Comparison of ENCODE assay signal across 8 cellular contexts in genomic region chr2:45610281-45611019, GRCh38. TPM values are rescaled to one million over a fixed set of nuclear protein-coding genes. Genes with fewer than 3 reads are reported as not detected.
DNase-seq lines count a peak whose midpoint lies in the region; ATAC-seq, FAIRE-seq and TF ChIP-seq lines count a peak whose summit lies in the region.

No MANE protein-coding gene starts in this region.

- H3K4me3 ChIP-seq in HepG2 (replicated peaks in 1 of 3; ENCODE audit: insufficient read depth in 1 of 3, low read depth in 2 of 3, low read length in 3 of 3): peak overlapping the region; percentile 71 to 78 (median 77)

- no peaks in the 10 kb centered on the region for H4K20me1 ChIP-seq in HepG2 (ENCODE audit: insufficient read depth, low read length)

- intact Hi-C loops in HepG2 (cut with micrococcal nuclease; ENCODE audit: unreplicated experiment): loop anchor here (5.0 kb wide), 1 partner anchor 1352 kb away; no protein-coding TSS in a partner anchor

- H3K4me1 ChIP-seq in HepG2 (ENCODE audit: insufficient read depth, low read length): peaks cover 30% of the 10 kb centered on the region

- WGBS in HepG2 (ENCODE audit: low lambda C conversion rate): 2% methylated on average over 23 of the region's 23 CpGs

- BruUV-seq in HepG2 (replicated peaks; lab: Mats Ljungman, UMichigan): TSS peak; percentile 84

- H3K4me2 ChIP-seq in HepG2 (ENCODE audit: low read depth, low read length): peak overlapping the region; percentile 96

- in situ Hi-C loops in HepG2 (cut with HindIII; ENCODE audit: extremely low pct_ligation_motif_present, low pct_unique_long_range_greater_than_20kb): no loop called here

- no peak for TF ChIP-seq EP300 in HepG2 (IDR thresholded peaks at IDR 0.05; ENCODE audit: low read depth in 2 of 2, low read length in 2 of 2)
- no peak for TF ChIP-seq EP300 in HepG2 (CRISPR knock-in tag; IDR thresholded peaks at IDR 0.05; ENCODE audit: borderline replicate concordance)

- POLR2A ChIA-PET in HepG2 (lab: Yijun Ruan, JAX): interaction anchor here (0.6 to 1.3 kb wide), 3 partner anchors 17 to 999 kb away, joined by 3 read pairs; no protein-coding TSS in a partner anchor

- peak; percentile 73 for TF ChIP-seq CTCF in HepG2 (CRISPR knock-in tag; IDR thresholded peaks at IDR 0.05)

- DNase-seq in AG20443 (ENCODE audit: low spot score) (peak; percentile 65), NCI-H226 (peak; percentile 59), dermis blood vessel endothelial cell (peak; percentile 74), HepG2 (ENCODE audit: low spot score) (peak; percentile 80)
- DNase-seq in activated CD4-positive, alpha-beta T cell treated with anti-CD3 and anti-CD28 coated beads for 48 hours: peak; percentile 54
- peak; percentile 45 for DNase-seq in stimulated activated CD4-positive, alpha-beta T cell treated with anti-CD3 and anti-CD28 coated beads, Interleukin-4, amount 100 ng/mL, for 24 hours

- TF ChIP-seq RAD21 in HepG2 (CRISPR knock-in tag; IDR thresholded peaks at IDR 0.05): no peak

- FAIRE-seq in HepG2 (lab: Jason Lieb, UNC): peak; percentile 49

- H3K27me3 ChIP-seq in HepG2 (ENCODE audit: control insufficient read depth in 1 of 2, insufficient read depth in 2 of 2, low read length in 2 of 2): no peaks in the 10 kb centered on the region; a peak in 1 of 5 replicates

- H3K9ac ChIP-seq in HepG2 (ENCODE audit: insufficient read depth, low read depth, low read length): peak overlapping the region; percentile 86

- no peaks in the 10 kb centered on the region for H3K9me3 ChIP-seq in HepG2 (ENCODE audit: low read length)

- peak overlapping the region; percentile 78 for H2AFZ ChIP-seq in HepG2 (ENCODE audit: low read length)

- peak; percentile 48 for ATAC-seq in GM18909 (IDR thresholded peaks at IDR 0.05; ENCODE audit: poor library complexity, unreplicated experiment)
- peak; percentile 34 for ATAC-seq in HG03280 (IDR thresholded peaks at IDR 0.05; ENCODE audit: unreplicated experiment)
- ATAC-seq in HepG2: peak; percentile 82

- TF ChIP-seq POLR2A in HepG2 (IDR thresholded peaks at IDR 0.05; ENCODE audit: insufficient read depth in 1 of 2, low read depth in 2 of 2, low read length in 2 of 2): 0 out of 4 replicates have a peak, but pooled peaks of 1 of the 2 experiments have one; percentile 14

- CTCF ChIA-PET in HepG2 (lab: Yijun Ruan, JAX; ENCODE audit: low intra/inter-chr PET ratio, low total read pairs): no interaction called here

- H3K27ac ChIP-seq in HepG2 (ENCODE audit: extremely low read length, insufficient read depth, low read length): peak overlapping the region; percentile 85

- H3K36me3 ChIP-seq in HepG2 (replicated peaks in 1 of 2; ENCODE audit: control insufficient read depth in 1 of 2, insufficient read depth in 2 of 2, low read length in 2 of 2): no peaks in the 10 kb centered on the region; a peak in 1 of 5 replicates

- H3K79me2 ChIP-seq in HepG2 (ENCODE audit: insufficient read depth, low read length): peaks cover 32% of the 10 kb centered on the region

TF ChIP-seq in HepG2, 621 proteins besides CTCF, POLR2A, EP300 and RAD21 (continues in another document):
- TF ChIP-seq GATAD2A (CRISPR knock-in tag; IDR thresholded peaks at IDR 0.05) (peak; percentile 41; the same call in 1 of the 2 replicates), BCL6 (CRISPR knock-in tag; IDR thresholded peaks at IDR 0.05) (peak; percentile 99), TMF1 (CRISPR knock-in tag; IDR thresholded peaks at IDR 0.05; ENCODE audit: low read depth) (0 out of 2 replicates have a peak, but pooled peaks have one; percentile 28), MEIS1 (CRISPR knock-in tag; IDR thresholded peaks at IDR 0.05; ENCODE audit: borderline replicate concordance) (no peak), SNAPC2 (CRISPR knock-in tag; IDR thresholded peaks at IDR 0.05) (peak; percentile 69; the same call in 1 of the 2 replicates), SOX5 (CRISPR knock-in tag; IDR thresholded peaks at IDR 0.05; ENCODE audit: borderline replicate concordance) (0 out of 2 replicates have a peak, but pooled peaks have one; percentile 29), BHLHE40 (IDR thresholded peaks at IDR 0.05; ENCODE audit: low read length) (peak; percentile 91), TGIF2 (CRISPR knock-in tag; IDR thresholded peaks at IDR 0.05) (peak; percentile 77), PITX1 (CRISPR knock-in tag; IDR thresholded peaks at IDR 0.05) (0 out of 2 replicates have a peak, but pooled peaks have one; percentile 27), ZNF644 (CRISPR knock-in tag; IDR thresholded peaks at IDR 0.05; ENCODE audit: low read depth) (peak; percentile 61; the same call in 1 of the 2 replicates), NR3C1 (CRISPR knock-in tag; IDR thresholded peaks at IDR 0.05) (no peak)

RNA-seq across cellular contexts. Expression of gene SRBD1, which starts 0.6 kb away (rescaled TPM):
- total RNA-seq in dermis blood vessel endothelial cell (18.0 and 27.5 TPM in 2 replicates), HepG2 (2016; rRNA removed; fragmentation: Illumina TruSeq; extraction: Trizol) (23.9 and 32.8 TPM in 2 replicates)
- 158 and 179 TPM in 2 replicates for total RNA-seq in HepG2 (2016; cell fraction: cytosol; rRNA removed; fragmentation: Illumina TruSeq; extraction: Trizol; ENCODE audit: low read depth)
- 23.3 and 31.4 TPM in 2 replicates for total RNA-seq in HepG2 (2016; cell fraction: insoluble cytoplasmic fraction; rRNA removed; fragmentation: Illumina TruSeq; extraction: Trizol)
- total RNA-seq in HepG2 (2016; cell fraction: membrane; rRNA removed; fragmentation: Illumina TruSeq; extraction: Trizol): 33.1 and 41.7 TPM in 2 replicates
- total RNA-seq in HepG2 (2016; cell fraction: nucleus; rRNA removed; fragmentation: Illumina TruSeq; extraction: Trizol): 28.9 and 30.3 TPM in 2 replicates
- 2.4 and 3.2 TPM in 2 replicates for polyA plus RNA-seq in HepG2 (2011; rRNA removed)
- polyA plus RNA-seq in HepG2 (2011; cell fraction: cytosol; rRNA removed): 1.2 and 2.1 TPM in 2 replicates
- polyA plus RNA-seq in HepG2 (2011; cell fraction: nucleus; rRNA removed): 2.0 and 2.2 TPM in 2 replicates
- 4.9 and 9.3 TPM in 2 replicates for polyA plus RNA-seq in HepG2 (2012)
- 0.74 and 0.81 TPM in 2 replicates for polyA plus RNA-seq in HepG2 (2016; cell fraction: cytosol; fragmentation: Illumina TruSeq; extraction: Trizol; ENCODE audit: low read depth)
- polyA plus RNA-seq in HepG2 (2016; cell fraction: insoluble cytoplasmic fraction; fragmentation: Illumina TruSeq; extraction: Trizol; ENCODE audit: low read depth): 21.2 and 22.7 TPM in 2 replicates
- 2.0 and 2.8 TPM in 2 replicates for polyA plus RNA-seq in HepG2 (2016; cell fraction: membrane; fragmentation: Illumina TruSeq; extraction: Trizol; ENCODE audit: low read depth)
- polyA plus RNA-seq in HepG2 (2016; cell fraction: nucleus; fragmentation: Illumina TruSeq; extraction: Trizol; ENCODE audit: insufficient read depth, low read depth): 10.9 and 12.6 TPM in 2 replicates
- 12.6 and 17.5 TPM in 2 replicates for polyA minus RNA-seq in HepG2 (2011; rRNA and poly(A)+ RNA removed; ENCODE audit: low replicate concordance)
- 15.2 and 15.9 TPM in 2 replicates for polyA minus RNA-seq in HepG2 (2011; cell fraction: cytosol; rRNA and poly(A)+ RNA removed)
- polyA minus RNA-seq in HepG2 (2011; cell fraction: nucleus; rRNA and poly(A)+ RNA removed): 34.7 and 40.3 TPM in 2 replicates

RNA-seq across cellular contexts. Expression of gene PRKCE, which starts 41.0 kb away (rescaled TPM):
- 46.5 and 52.8 TPM in 2 replicates for total RNA-seq in dermis blood vessel endothelial cell
- total RNA-seq in HepG2 (2016; rRNA removed; fragmentation: Illumina TruSeq; extraction: Trizol): 3.9 and 4.0 TPM in 2 replicates
- 5.8 and 6.3 TPM in 2 replicates for total RNA-seq in HepG2 (2016; cell fraction: cytosol; rRNA removed; fragmentation: Illumina TruSeq; extraction: Trizol; ENCODE audit: low read depth)
- 2.5 and 3.7 TPM in 2 replicates for total RNA-seq in HepG2 (2016; cell fraction: insoluble cytoplasmic fraction; rRNA removed; fragmentation: Illumina TruSeq; extraction: Trizol)
- 2.8 and 4.3 TPM in 2 replicates for total RNA-seq in HepG2 (2016; cell fraction: membrane; rRNA removed; fragmentation: Illumina TruSeq; extraction: Trizol)
- total RNA-seq in HepG2 (2016; cell fraction: nucleus; rRNA removed; fragmentation: Illumina TruSeq; extraction: Trizol): 9.8 and 10.1 TPM in 2 replicates
- polyA plus RNA-seq in HepG2 (2011; rRNA removed): 1.0 and 1.6 TPM in 2 replicates
- 0.99 and 1.2 TPM in 2 replicates for polyA plus RNA-seq in HepG2 (2011; cell fraction: cytosol; rRNA removed)
- 2.2 and 2.6 TPM in 2 replicates for polyA plus RNA-seq in HepG2 (2011; cell fraction: nucleus; rRNA removed)
- 0.34 and 0.72 TPM in 2 replicates for polyA plus RNA-seq in HepG2 (2012)
- polyA plus RNA-seq in HepG2 (2016; cell fraction: cytosol; fragmentation: Illumina TruSeq; extraction: Trizol; ENCODE audit: low read depth): 1.2 and 1.6 TPM in 2 replicates
- polyA plus RNA-seq in HepG2 (2016; cell fraction: insoluble cytoplasmic fraction; fragmentation: Illumina TruSeq; extraction: Trizol; ENCODE audit: low read depth): 2.3 and 2.6 TPM in 2 replicates
- polyA plus RNA-seq in HepG2 (2016; cell fraction: membrane; fragmentation: Illumina TruSeq; extraction: Trizol; ENCODE audit: low read depth): 1.1 and 1.8 TPM in 2 replicates
- 3.1 and 4.0 TPM in 2 replicates for polyA plus RNA-seq in HepG2 (2016; cell fraction: nucleus; fragmentation: Illumina TruSeq; extraction: Trizol; ENCODE audit: insufficient read depth, low read depth)
- 5.2 and 64.1 TPM in 2 replicates for polyA minus RNA-seq in HepG2 (2011; rRNA and poly(A)+ RNA removed; ENCODE audit: low replicate concordance)
- 3.1 and 3.9 TPM in 2 replicates for polyA minus RNA-seq in HepG2 (2011; cell fraction: cytosol; rRNA and poly(A)+ RNA removed)
- polyA minus RNA-seq in HepG2 (2011; cell fraction: nucleus; rRNA and poly(A)+ RNA removed): 16.6 and 18.0 TPM in 2 replicates

Comparison
In these comparisons a context has a peak if more than half of its experiments do, and no peak if none do; other contexts are left out.
1. Peak in every context shown above with its lines: DNase-seq, ATAC-seq, H3K4me3 ChIP-seq and H3K27ac ChIP-seq.